Comparison of ENCODE assay signal across 25 cellular contexts in genomic region chr12:46977976-46978375, GRCh38.
A peak's percentile ranks its signal among the peaks of the same experiment; 100 is the strongest.
DNase-seq lines count a peak whose midpoint lies in the region; ATAC-seq and TF ChIP-seq lines count a peak whose summit lies in the region.
"Had no signal": no experiment of that assay in that cellular context is flagged by ENCODE, and none has a peak within 500 bp of the region (broad histone marks: within the 10 kb centered on the region; RNA-seq: fewer than 3 reads in every experiment).

No MANE protein-coding gene starts in this region.

- H3K9me2 ChIP-seq in PC-3 (replicated peaks; ENCODE audit: low read length) = no peaks in the 10 kb centered on the region

- H3K36me3 ChIP-seq in PC-3 (ENCODE audit: low read depth, low read length) = no peaks in the 10 kb centered on the region
- H3K36me3 ChIP-seq: BE2C, BLaER1 had no signal

- no peaks in the 10 kb centered on the region for H3K9me3 ChIP-seq in PC-3 (ENCODE audit: low read length)
- H3K9me3 ChIP-seq: A549, BE2C, BLaER1 had no signal

- in situ Hi-C loops in GM13977 (cut with MboI; ENCODE audit: low pct_unique_long_range_greater_than_20kb, low sequenced_read_pairs, unreplicated experiment) = no loop called here

- H3K4me3 ChIP-seq in AG10803 (ENCODE audit: low read length) (no peak overlapping the region), PC-3 (ENCODE audit: low read length) (no peak overlapping the region)
- H3K4me3 ChIP-seq: A549, BLaER1, GM12878 had no signal

- H3K79me2 ChIP-seq in PC-3 (ENCODE audit: low read length) = no peaks in the 10 kb centered on the region

- no peak overlapping the region for H3K27ac ChIP-seq in PC-3 (ENCODE audit: low read length)
- H3K27ac ChIP-seq: A549, BLaER1 had no signal

- no peak overlapping the region for H3K4me2 ChIP-seq in PC-3 (ENCODE audit: low read length)
- H3K4me2 ChIP-seq: A549, BLaER1 had no signal

- no peak overlapping the region for H2AFZ ChIP-seq in PC-3 (ENCODE audit: low read length)

- CTCF ChIA-PET in PC-3 (lab: Charles Lee) = no interaction called here

- TF ChIP-seq CTCF in AG10803 (conservative IDR thresholded peaks at IDR 0.05; ENCODE audit: low read length) = no peak
- TF ChIP-seq CTCF in PC-3 (conservative IDR thresholded peaks at IDR 0.05; ENCODE audit: low read depth, low read length) = no peak
- no peak for TF ChIP-seq CTCF in GM13977 (IDR thresholded peaks at IDR 0.05; ENCODE audit: extremely low read depth, insufficient read depth, missing control alignments)

- no peak; the same call in 1 of the 2 replicates for ATAC-seq in PC-3
- no peak for ATAC-seq in HG02885 (IDR thresholded peaks at IDR 0.05; ENCODE audit: poor library complexity, unreplicated experiment)
- ATAC-seq: A549, GM12878 had no signal

- H3K27me3 ChIP-seq in PC-3 (ENCODE audit: low read length) = no peaks in the 10 kb centered on the region
- H3K27me3 ChIP-seq: BE2C, BLaER1 had no signal

- intact Hi-C loops in PC-3 (cut with micrococcal nuclease) = no loop called here

- H4K20me1 ChIP-seq in PC-3 (ENCODE audit: low read length) = no peaks in the 10 kb centered on the region
- H4K20me1 ChIP-seq: BLaER1 had no signal

- POLR2A ChIA-PET in PC-3 (lab: Charles Lee; ENCODE audit: unreplicated experiment) = no interaction called here

- H3F3A ChIP-seq in PC-3 (ENCODE audit: low read length, unreplicated experiment) = no peaks in the 10 kb centered on the region

- H3K9ac ChIP-seq in PC-3 (ENCODE audit: low read length) = no peak overlapping the region
- H3K9ac ChIP-seq: BLaER1 had no signal

- no peaks in the 10 kb centered on the region for H3K4me1 ChIP-seq in PC-3 (ENCODE audit: insufficient read depth, low read length)
- H3K4me1 ChIP-seq: A549, BE2C, BLaER1 had no signal

- DNase-seq in AG10803 (ENCODE audit: low read depth) (peak; percentile 52), M059J (ENCODE audit: low read depth) (peak; percentile 34), PC-3 (peak; percentile 15), myocyte (ENCODE audit: low read depth) (peak; percentile 16), NCI-H526 (lab: John Stamatoyannopoulos, UW) (no peak), GM13977 (ENCODE audit: low spot score) (no peak), NCI-H2227 (lab: John Stamatoyannopoulos, UW; ENCODE audit: unreplicated experiment) (no peak)
- DNase-seq: 8988T; BE2C; C1 segment of cervical spinal cord; CD4-positive, alpha-beta memory T cell; CD4-positive, CD25-positive, alpha-beta regulatory T cell; CD8-positive, alpha-beta memory T cell; COR-L47; DMS 273 treated with DMSO at 0.1 percent for 48 hours; DMS153; DMS53; DMS79; DND-41; EL; GDM1 had no signal

- BruUV-seq in PC-3 (replicated peaks; lab: Mats Ljungman, UMichigan) = no TSS peak

Comparison
In these comparisons a context has a peak if more than half of its experiments do, and no peak if none do; other contexts are left out.
1. DNase-seq: peak in AG10803 (single experiment), M059J (single experiment), PC-3 (single experiment) and myocyte (single experiment); none in NCI-H526 (0 of 2), GM13977 (single experiment) and NCI-H2227 (single experiment).